In genomic region chr9:129887210-129888084, GRCh38 we compare ENCODE assay signal across 8 cellular contexts. TPM values are rescaled to one million over a fixed set of nuclear protein-coding genes. Genes with fewer than 3 reads are reported as not detected.
DNase-seq lines count a peak whose midpoint lies in the region; ATAC-seq and TF ChIP-seq lines count a peak whose summit lies in the region.

No MANE protein-coding gene starts in this region.

- H3K9ac ChIP-seq in H9 (ENCODE audit: extremely low read depth, insufficient read length, low read length) (no peak overlapping the region), colonic mucosa (ENCODE audit: low read depth in 2 of 2, low read length in 2 of 2) (peak overlapping the region in 1 of 2 donors; percentile 93)

- no peak overlapping the region for H2AFZ ChIP-seq in H9 (ENCODE audit: low read length)

- no peak for TF ChIP-seq POLR2A in ovary (IDR thresholded peaks at IDR 0.05)

- intact Hi-C loops in colonic mucosa (cut with DNase I) (loop anchor here (5.0 to 10.0 kb wide), 3 partner anchors 155 to 347 kb away; partner anchors contain the start of gene FNBP1), left colon (cut with DNase I, micrococcal nuclease) (loop anchor here in 1 of 2 donors (10.0 kb wide), 1 partner anchor 167 kb away; the partner anchor contains the start of gene GPR107), ovary (cut with DNase I) (loop anchor here in 3 of 4 donors (5.0 to 10.0 kb wide), 3 partner anchors 155 to 347 kb away; partner anchors contain the start of gene FNBP1 (in 2 of the 3))

- H2BK20ac ChIP-seq in H9 (ENCODE audit: low read depth, low read length, poor library complexity, severe bottlenecking), result no peak overlapping the region

- H3K4me3 ChIP-seq in colonic mucosa (no peak overlapping the region), ovary (no peak overlapping the region)

- H3K79me1 ChIP-seq in H9 (ENCODE audit: insufficient read depth, low read depth, low read length, poor library complexity, severe bottlenecking), result no peaks in the 10 kb centered on the region

- H3K23ac ChIP-seq in H9 (ENCODE audit: insufficient read length, low read depth, low read length), result no peak overlapping the region

- WGBS in H9 (ENCODE audit: extremely low coverage, insufficient read length, low lambda C conversion rate), result no CpG with 5 or more reads among the region's 24 CpGs
- 57 to 60% (median 57%) methylated on average over 24 of the region's 24 CpGs for WGBS in ovary, 3 donors

- H4K5ac ChIP-seq in H9 (ENCODE audit: insufficient read length, low read depth, low read length), result no peak overlapping the region

- H3K9me3 ChIP-seq in H9 (ENCODE audit: control insufficient read depth, low read depth, low read length) (no peaks in the 10 kb centered on the region), colonic mucosa (no peaks in the 10 kb centered on the region), ovary (no peaks in the 10 kb centered on the region)

- H2BK5ac ChIP-seq in H9 (ENCODE audit: insufficient read length, low read length), result no peak overlapping the region

- H3K27me3 Mint-ChIP-seq in H9 (ENCODE audit: low read depth) (no peaks in the 10 kb centered on the region), osteocyte (ENCODE audit: unreplicated experiment) (no peaks in the 10 kb centered on the region)

- peak overlapping the region; percentile 14 to 37 (median 32); a peak in 1 of 7 replicates for H3K27ac Mint-ChIP-seq in H9
- peak overlapping the region; percentile 46 for H3K27ac Mint-ChIP-seq in osteocyte (ENCODE audit: unreplicated experiment)

- no peak overlapping the region for H4K8ac ChIP-seq in H9 (replicated peaks; ENCODE audit: insufficient read length, low read depth, low read length)

- no peak overlapping the region for H3K27ac ChIP-seq in H9 (ENCODE audit: insufficient read length, low read depth, low read length)
- peak overlapping the region; percentile 81 for H3K27ac ChIP-seq in colonic mucosa
- no peak overlapping the region for H3K27ac ChIP-seq in ovary

- no peaks in the 10 kb centered on the region for H3K79me2 ChIP-seq in H9 (ENCODE audit: insufficient read depth, low read length)

- H3K9me3 Mint-ChIP-seq in H9, result no peaks in the 10 kb centered on the region
- no peaks in the 10 kb centered on the region for H3K9me3 Mint-ChIP-seq in osteocyte (ENCODE audit: unreplicated experiment)

- no peak for ATAC-seq in left colon

- no peaks in the 10 kb centered on the region for H3K36me3 ChIP-seq in colonic mucosa
- H3K36me3 ChIP-seq in ovary, result no peaks in the 10 kb centered on the region

- no peak overlapping the region for H3K18ac ChIP-seq in H9 (ENCODE audit: insufficient read length, low read depth, low read length)

- H3K4me3 Mint-ChIP-seq in H9, result no peak overlapping the region; a peak in 1 of 5 replicates
- H3K4me3 Mint-ChIP-seq in osteocyte (ENCODE audit: unreplicated experiment), result no peak overlapping the region

- H3T11ph ChIP-seq in H9 (ENCODE audit: low read length), result no peak overlapping the region

- H2BK15ac ChIP-seq in H9 (ENCODE audit: low read depth, low read length), result no peak overlapping the region

- no peak overlapping the region for H2BK120ac ChIP-seq in H9 (ENCODE audit: low read depth, low read length, poor library complexity, severe bottlenecking)

- H3K4me2 ChIP-seq in H9 (ENCODE audit: insufficient read depth, insufficient read length, low read length), result no peak overlapping the region

- H3K36me3 Mint-ChIP-seq in H9 (ENCODE audit: insufficient read depth in 1 of 3, low read depth in 3 of 3) (peaks cover 0 to 4% (median 3%) of the 10 kb centered on the region in 3 experiments; a peak in 5 of 7 replicates), osteocyte (ENCODE audit: unreplicated experiment) (peaks cover 9% of the 10 kb centered on the region)

- H3K4me1 ChIP-seq in H9 (ENCODE audit: insufficient read depth, low read length), result peaks cover 6% of the 10 kb centered on the region; the same call in 1 of the 2 replicates
- H3K4me1 ChIP-seq in colonic mucosa, result peaks cover 9% of the 10 kb centered on the region
- H3K4me1 ChIP-seq in ovary (ENCODE audit: insufficient read depth), result peaks cover 9% of the 10 kb centered on the region

- no peak overlapping the region for H3K4ac ChIP-seq in H9 (ENCODE audit: low read depth, low read length)

- H3K27me3 ChIP-seq in H9 (ENCODE audit: insufficient read depth, low read length) (no peaks in the 10 kb centered on the region), colonic mucosa (no peaks in the 10 kb centered on the region), ovary (no peaks in the 10 kb centered on the region)

- TF ChIP-seq EP300 in ovary (IDR thresholded peaks at IDR 0.05), result no peak

- no peak overlapping the region for H2BK12ac ChIP-seq in H9 (ENCODE audit: insufficient read length, low read depth, low read length)

- no peak overlapping the region for H3K56ac ChIP-seq in H9 (ENCODE audit: insufficient read length, low read depth, low read length)

- TF ChIP-seq CTCF in H9 (conservative IDR thresholded peaks at IDR 0.05) (no peak), colonic mucosa (IDR thresholded peaks at IDR 0.05) (no peak), osteocyte (IDR thresholded peaks at IDR 0.05) (peak; percentile 47), ovary (IDR thresholded peaks at IDR 0.05) (no peak)

- H3K4me1 Mint-ChIP-seq in H9 (peaks cover 52 to 58% of the 10 kb centered on the region in 2 experiments), osteocyte (ENCODE audit: unreplicated experiment) (peaks cover 51% of the 10 kb centered on the region)

- no peak overlapping the region for H2AK5ac ChIP-seq in H9 (ENCODE audit: insufficient read length, low read length)

- H4K20me1 ChIP-seq in H9 (ENCODE audit: control insufficient read depth, insufficient read depth, insufficient read length), result no peaks in the 10 kb centered on the region

- DNase-seq in H9, result no peak
- peak; percentile 61 for DNase-seq in T-helper 9 cell
- DNase-seq in colonic mucosa, result no peak
- DNase-seq in osteocyte (ENCODE audit: extremely low spot score, unreplicated experiment), result no peak
- no peak for DNase-seq in left colon
- no peak for DNase-seq in GM03348 (ENCODE audit: low spot score)
- DNase-seq in mesenteric fat pad (ENCODE audit: low spot score), result no peak
- no peak for DNase-seq in ovary

- H4K91ac ChIP-seq in H9 (ENCODE audit: insufficient read length, low read depth, low read length), result no peak overlapping the region

- no peak overlapping the region for H3K14ac ChIP-seq in H9 (ENCODE audit: insufficient read depth, low read length)

- H3K23me2 ChIP-seq in H9 (ENCODE audit: insufficient read length, low read depth, low read length, poor library complexity, severe bottlenecking), result no peaks in the 10 kb centered on the region

RNA-seq across cellular contexts. Expression of gene USP20, which starts 52.2 kb away (rescaled TPM):
- 17.3 and 20.9 TPM in 2 replicates for total RNA-seq in H9 (2021)
- 10 to 100 TPM; 14.7 to 20.0 TPM for total RNA-seq in colonic mucosa
- 31.2 and 32.6 TPM in 2 replicates for total RNA-seq in osteocyte
- 10 to 100 TPM; 16.0 to 21.9 TPM for total RNA-seq in left colon
- total RNA-seq in mesenteric fat pad, result 16.8 TPM
- 10 to 100 TPM; 14.5 to 39.8 (median 32.4) TPM for total RNA-seq in ovary
- 10 to 100 TPM in 1 of 2 donors, 1 to 10 TPM in 1; 6.8 to 29.7 TPM for polyA plus RNA-seq in ovary

RNA-seq across cellular contexts. Expression of gene C9orf78, which starts 52.4 kb away (rescaled TPM):
- total RNA-seq in H9 (2021), result 37.5 and 43.6 TPM in 2 replicates
- total RNA-seq in colonic mucosa, result 10 to 100 TPM; 38.7 to 45.5 TPM
- 38.9 and 45.9 TPM in 2 replicates for total RNA-seq in osteocyte
- total RNA-seq in left colon, result 10 to 100 TPM; 34.6 to 41.3 TPM
- 30.1 TPM for total RNA-seq in mesenteric fat pad
- 10 to 100 TPM; 34.1 to 45.7 (median 37.0) TPM for total RNA-seq in ovary
- 100 to 1,000 TPM in 1 of 2 donors, 10 to 100 TPM in 1; 55.4 to 130 TPM for polyA plus RNA-seq in ovary
